1 cellular context compared by ENCODE assay signal in the genomic region with DNA sequence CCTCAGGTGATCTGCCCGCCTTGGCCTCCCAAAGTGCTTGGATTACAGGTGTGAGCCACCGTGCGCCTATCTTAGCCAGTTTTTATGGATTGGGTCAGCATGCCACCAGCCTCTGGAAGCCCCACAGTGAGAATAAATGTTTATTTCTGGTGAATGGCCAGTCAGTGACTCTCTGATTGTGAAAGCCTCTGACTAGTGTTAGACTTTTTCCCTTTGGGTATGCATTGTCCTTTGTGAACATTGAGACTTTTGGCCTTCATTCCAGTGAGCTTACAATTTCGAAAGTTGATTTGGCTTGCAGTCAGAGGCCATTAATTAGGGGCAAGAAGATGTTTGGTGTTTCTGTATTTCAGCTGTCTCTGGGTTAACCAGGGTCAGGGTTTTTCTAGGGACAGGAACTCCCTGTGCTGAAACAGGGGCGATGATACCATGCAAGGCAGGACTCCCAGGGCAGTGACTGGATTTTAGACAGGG.
TF ChIP-seq lines count a peak whose summit lies in the region.

No MANE protein-coding gene starts in this region.

TF ChIP-seq in HepG2, 621 proteins besides CTCF, POLR2A, EP300 and RAD21 (continues in another document):
- TF ChIP-seq HDAC2 (CRISPR knock-in tag; IDR thresholded peaks at IDR 0.05) (peak; percentile 33; the same call in 1 of the 2 replicates), NCOA2 (CRISPR knock-in tag; IDR thresholded peaks at IDR 0.05) (peak; percentile 57), TARDBP (CRISPR knock-in tag; IDR thresholded peaks at IDR 0.05) (peak; percentile 31; the same call in 1 of the 2 replicates), ZBTB37 (CRISPR knock-in tag; IDR thresholded peaks at IDR 0.05) (peak; percentile 86), ZBTB1 (CRISPR knock-in tag; IDR thresholded peaks at IDR 0.05; ENCODE audit: borderline replicate concordance) (no peak), ARNTL (CRISPR knock-in tag; IDR thresholded peaks at IDR 0.05) (no peak), HOXA3 (CRISPR knock-in tag; IDR thresholded peaks at IDR 0.05) (0 out of 2 replicates have a peak, but pooled peaks have one; percentile 31), FOXP1 (IDR thresholded peaks at IDR 0.05) (no peak), FOXP1 (CRISPR knock-in tag; IDR thresholded peaks at IDR 0.05) (peak; percentile 57; the same call in 1 of the 2 replicates), SMARCC2 (IDR thresholded peaks at IDR 0.05) (no peak), PAXIP1 (CRISPR knock-in tag; conservative IDR thresholded peaks at IDR 0.05) (peak; percentile 64), ZSCAN9 (CRISPR knock-in tag; IDR thresholded peaks at IDR 0.05; ENCODE audit: borderline replicate concordance) (no peak), SALL1 (CRISPR knock-in tag; IDR thresholded peaks at IDR 0.05) (peak; percentile 29; the same call in 1 of the 2 replicates), RXRB (CRISPR knock-in tag; IDR thresholded peaks at IDR 0.05; ENCODE audit: borderline replicate concordance) (peak; percentile 75), SOX13 (IDR thresholded peaks at IDR 0.05) (no peak), SOX13 (CRISPR knock-in tag; conservative IDR thresholded peaks at IDR 0.05 in 1 of 2, IDR thresholded peaks at IDR 0.05 in 1 of 2) (peak in 1 of 2 experiments; percentile 89; a peak in 2 of 4 replicates), SOX6 (IDR thresholded peaks at IDR 0.05) (no peak), SOX6 (CRISPR knock-in tag; IDR thresholded peaks at IDR 0.05) (peak; percentile 88), NFATC3 (CRISPR knock-in tag; IDR thresholded peaks at IDR 0.05) (no peak), ISL2 (CRISPR knock-in tag; IDR thresholded peaks at IDR 0.05) (0 out of 2 replicates have a peak, but pooled peaks have one; percentile 36), MAFG (CRISPR knock-in tag; IDR thresholded peaks at IDR 0.05) (no peak), NCOA1 (CRISPR knock-in tag; IDR thresholded peaks at IDR 0.05) (0 out of 2 replicates have a peak, but pooled peaks have one; percentile 47), FOXJ3 (CRISPR knock-in tag; IDR thresholded peaks at IDR 0.05; ENCODE audit: borderline replicate concordance) (peak; percentile 54; the same call in 1 of the 2 replicates), LCORL (IDR thresholded peaks at IDR 0.05) (no peak), LCORL (CRISPR knock-in tag; IDR thresholded peaks at IDR 0.05) (peak; percentile 87), ATF2 (CRISPR knock-in tag; IDR thresholded peaks at IDR 0.05) (0 out of 2 replicates have a peak, but pooled peaks have one; percentile 31), THRA (CRISPR knock-in tag; IDR thresholded peaks at IDR 0.05; ENCODE audit: borderline replicate concordance) (peak; percentile 93; the same call in 1 of the 2 replicates), NCOR1 (IDR thresholded peaks at IDR 0.05; ENCODE audit: borderline replicate concordance, low read length) (peak; percentile 24; the same call in 1 of the 2 replicates), RBM22 (optimal IDR thresholded peaks at IDR 0.05; ENCODE audit: low read length) (no peak), CEBPB (IDR thresholded peaks at IDR 0.05; ENCODE audit: borderline replicate concordance, low read depth, low read length) (peak; percentile 75; the same call in 1 of the 2 replicates), RXRA (CRISPR knock-in tag; IDR thresholded peaks at IDR 0.05) (peak; percentile 73; the same call in 1 of the 2 replicates), HMG20B (CRISPR knock-in tag; conservative IDR thresholded peaks at IDR 0.05) (0 out of 2 replicates have a peak, but pooled peaks have one; percentile 21), RNF2 (conservative IDR thresholded peaks at IDR 0.05; ENCODE audit: low read depth) (no peak), ZNF781 (CRISPR knock-in tag; IDR thresholded peaks at IDR 0.05; ENCODE audit: borderline replicate concordance, not compliant biosample characterization) (no peak), PITX1 (CRISPR knock-in tag; IDR thresholded peaks at IDR 0.05) (peak; percentile 60), MIXL1 (CRISPR knock-in tag; IDR thresholded peaks at IDR 0.05) (peak; percentile 80), TBX2 (CRISPR knock-in tag; IDR thresholded peaks at IDR 0.05; ENCODE audit: borderline replicate concordance) (peak; percentile 63; the same call in 1 of the 2 replicates), ZHX2 (IDR thresholded peaks at IDR 0.05; ENCODE audit: low read depth) (no peak), ZHX2 (CRISPR knock-in tag; IDR thresholded peaks at IDR 0.05; ENCODE audit: borderline replicate concordance) (no peak), PHF21A (CRISPR knock-in tag; IDR thresholded peaks at IDR 0.05) (peak; percentile 66; the same call in 1 of the 2 replicates)
- TF ChIP-seq, protein P1, sequence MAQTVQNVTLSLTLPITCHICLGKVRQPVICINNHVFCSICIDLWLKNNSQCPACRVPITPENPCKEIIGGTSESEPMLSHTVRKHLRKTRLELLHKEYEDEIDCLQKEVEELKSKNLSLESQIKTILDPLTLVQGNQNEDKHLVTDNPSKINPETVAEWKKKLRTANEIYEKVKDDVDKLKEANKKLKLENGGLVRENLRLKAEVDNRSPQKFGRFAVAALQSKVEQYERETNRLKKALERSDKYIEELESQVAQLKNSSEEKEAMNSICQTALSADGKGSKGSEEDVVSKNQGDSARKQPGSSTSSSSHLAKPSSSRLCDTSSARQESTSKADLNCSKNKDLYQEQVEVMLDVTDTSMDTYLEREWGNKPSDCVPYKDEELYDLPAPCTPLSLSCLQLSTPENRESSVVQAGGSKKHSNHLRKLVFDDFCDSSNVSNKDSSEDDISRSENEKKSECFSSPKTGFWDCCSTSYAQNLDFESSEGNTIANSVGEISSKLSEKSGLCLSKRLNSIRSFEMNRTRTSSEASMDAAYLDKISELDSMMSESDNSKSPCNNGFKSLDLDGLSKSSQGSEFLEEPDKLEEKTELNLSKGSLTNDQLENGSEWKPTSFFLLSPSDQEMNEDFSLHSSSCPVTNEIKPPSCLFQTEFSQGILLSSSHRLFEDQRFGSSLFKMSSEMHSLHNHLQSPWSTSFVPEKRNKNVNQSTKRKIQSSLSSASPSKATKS (CRISPR knock-in tag; IDR thresholded peaks at IDR 0.05) = no peak
